In genomic region chr6:26020983-26021349, GRCh38 we compare ENCODE assay signal across 8 cellular contexts. TPM values are rescaled to one million over a fixed set of nuclear protein-coding genes. Genes with fewer than 3 reads are reported as not detected.
DNase-seq lines count a peak whose midpoint lies in the region; ATAC-seq and TF ChIP-seq lines count a peak whose summit lies in the region.

No MANE protein-coding gene starts in this region.

- TF ChIP-seq CTCF in AG10803 (conservative IDR thresholded peaks at IDR 0.05; ENCODE audit: low read length) = no peak
- no peak for TF ChIP-seq CTCF in WTC11 (IDR thresholded peaks at IDR 0.05)

- H3K9me3 Mint-ChIP-seq in WTC11 (peaks cover 6% of the 10 kb centered on the region), memory B cell (peaks cover 2% of the 10 kb centered on the region)

- H3K27ac Mint-ChIP-seq in WTC11 (peak overlapping the region; percentile 100), memory B cell (peak overlapping the region; percentile 100)

- DNase-seq in AG10803 (ENCODE audit: low read depth) (peak; percentile 55), WTC11 (ENCODE audit: low spot score) (peak; percentile 42), ecto neural progenitor cell (ENCODE audit: low spot score) (peak; percentile 76), memory B cell (ENCODE audit: low spot score in 2 of 2) (peak; percentile 60 to 67), 8988T (no peak)
- DNase-seq in stimulated activated naive CD8-positive, alpha-beta T cell treated with anti-CD3 and anti-CD28 coated beads, Interleukin-15, Interleukin-2, amounts not matched to agents 100 U/mL and 50 U/mL, for 24 hours = peak; percentile 65

- ATAC-seq in GM19351 (IDR thresholded peaks at IDR 0.05; ENCODE audit: unreplicated experiment) = peak; percentile 22
- peak; percentile 8 for ATAC-seq in HG03460 (IDR thresholded peaks at IDR 0.05; ENCODE audit: unreplicated experiment)
- peak; percentile 5 for ATAC-seq in WTC11
- peak; percentile 4 for ATAC-seq in memory B cell (ENCODE audit: low read depth)
- ATAC-seq in stimulated activated naive CD8-positive, alpha-beta T cell treated with anti-CD3 and anti-CD28 coated beads, Interleukin-15, Interleukin-2, amounts not matched to agents 100 U/mL and 50 U/mL, for 24 hours = peak; percentile 2

- POLR2A ChIA-PET in WTC11 (lab: Charles Lee) = interaction anchor here (0.5 to 8.4 kb wide), 24 partner anchors 11 to 1872 kb away, joined by 3 to 199 read pairs (median 8); a partner anchor contains a TSS

- peak overlapping the region; percentile 78 for H3K4me3 ChIP-seq in AG10803 (ENCODE audit: low read length)

- peaks cover 62% of the 10 kb centered on the region for H3K4me1 Mint-ChIP-seq in WTC11
- H3K4me1 Mint-ChIP-seq in memory B cell = peaks cover 11% of the 10 kb centered on the region

- peak overlapping the region; percentile 97 for H3K4me3 Mint-ChIP-seq in WTC11
- H3K4me3 Mint-ChIP-seq in memory B cell = peak overlapping the region; percentile 100

- CTCF ChIA-PET in WTC11 (lab: Charles Lee) = interaction anchor here (4.0 kb wide), 1 partner anchor 29 kb away, joined by 19 read pairs; no protein-coding TSS in a partner anchor

- H3K36me3 Mint-ChIP-seq in WTC11 (no peaks in the 10 kb centered on the region), memory B cell (no peaks in the 10 kb centered on the region)

- H3K27me3 Mint-ChIP-seq in WTC11 (ENCODE audit: low read depth) (no peaks in the 10 kb centered on the region), memory B cell (no peaks in the 10 kb centered on the region)

TF ChIP-seq in WTC11, 78 proteins besides CTCF, POLR2A, EP300 and RAD21:
- TF ChIP-seq, protein P1, sequence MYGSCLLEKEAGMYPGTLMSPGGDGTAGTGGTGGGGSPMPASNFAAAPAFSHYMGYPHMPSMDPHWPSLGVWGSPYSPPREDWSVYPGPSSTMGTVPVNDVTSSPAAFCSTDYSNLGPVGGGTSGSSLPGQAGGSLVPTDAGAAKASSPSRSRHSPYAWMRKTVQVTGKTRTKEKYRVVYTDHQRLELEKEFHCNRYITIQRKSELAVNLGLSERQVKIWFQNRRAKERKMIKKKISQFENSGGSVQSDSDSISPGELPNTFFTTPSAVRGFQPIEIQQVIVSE (CRISPR knock-in tag; IDR thresholded peaks at IDR 0.05; ENCODE audit: borderline replicate concordance) = no peak
- TF ChIP-seq SP1 (CRISPR knock-in tag; conservative IDR thresholded peaks at IDR 0.05) (no peak), NR1H2 (CRISPR knock-in tag; IDR thresholded peaks at IDR 0.05) (no peak), ELF4 (CRISPR knock-in tag; IDR thresholded peaks at IDR 0.05; ENCODE audit: low read depth) (no peak), ZNF423 (CRISPR knock-in tag; IDR thresholded peaks at IDR 0.05) (no peak), JAZF1 (CRISPR knock-in tag; IDR thresholded peaks at IDR 0.05) (no peak), MLX (CRISPR knock-in tag; IDR thresholded peaks at IDR 0.05) (no peak), CREM (CRISPR knock-in tag; IDR thresholded peaks at IDR 0.05) (no peak), SMAD4 (CRISPR knock-in tag; IDR thresholded peaks at IDR 0.05) (0 out of 2 replicates have a peak, but pooled peaks have one; percentile 17), ZNF532 (CRISPR knock-in tag; IDR thresholded peaks at IDR 0.05; ENCODE audit: borderline replicate concordance) (peak; percentile 52; the same call in 1 of the 2 replicates), PRRX2 (CRISPR knock-in tag; IDR thresholded peaks at IDR 0.05) (no peak), AR (CRISPR knock-in tag; IDR thresholded peaks at IDR 0.05) (0 out of 2 replicates have a peak, but pooled peaks have one; percentile 69), EMX1 (CRISPR knock-in tag; IDR thresholded peaks at IDR 0.05) (no peak)
TF ChIP-seq in WTC11: peak in this region for 3.

RNA-seq across cellular contexts. Expression of gene TRIM38, which starts 58.4 kb away (rescaled TPM):
- 1.0 to 1.6 TPM (median 1.1 TPM) in 3 replicates for total RNA-seq in WTC11 (2021)
